19 cellular contexts compared by ENCODE assay signal in genomic region chr10:22679608-22680007, GRCh38. TPM values are rescaled to one million over a fixed set of nuclear protein-coding genes. Genes with fewer than 3 reads are reported as not detected.
A peak's percentile ranks its signal among the peaks of the same experiment; 100 is the strongest.
DNase-seq lines count a peak whose midpoint lies in the region; ATAC-seq and TF ChIP-seq lines count a peak whose summit lies in the region.
"Had no signal": no experiment of that assay in that cellular context is flagged by ENCODE, and none has a peak within 500 bp of the region (broad histone marks: within the 10 kb centered on the region; RNA-seq: fewer than 3 reads in every experiment).

No MANE protein-coding gene starts in this region.

- H3K36me3 Mint-ChIP-seq in activated T-cell treated with anti-CD3 and anti-CD28 coated beads, Interleukin-2, amount 50 U/mL, for 72 hours (ENCODE audit: insufficient read depth in 2 of 2), result peaks cover 0 to 2% of the 10 kb centered on the region in 2 donors
- H3K36me3 Mint-ChIP-seq in activated naive CD8-positive, alpha-beta T cell treated with anti-CD3 and anti-CD28 coated beads, Interleukin-2, amount 50 U/mL, for 24 hours (ENCODE audit: low read depth), result peaks cover 8% of the 10 kb centered on the region
- H3K36me3 Mint-ChIP-seq in nephron progenitor cell (ENCODE audit: low read depth), result no peaks in the 10 kb centered on the region

- no peak for DNase-seq in activated T-cell treated with anti-CD3 and anti-CD28 coated beads, Interleukin-2, amount 50 U/mL, for 72 hours
- DNase-seq in activated T-cell treated with anti-CD3 and anti-CD28 coated beads, Interleukin-2, amount 50 U/mL, for 1 hour, result no peak
- DNase-seq in MV-4-11 (lab: John Stamatoyannopoulos, UW) (peak; percentile 7), nephron progenitor cell (no peak), GM20000 (ENCODE audit: low spot score) (no peak), left cardiac atrium (no peak)
- no peak for DNase-seq in activated naive CD8-positive, alpha-beta T cell treated with anti-CD3 and anti-CD28 coated beads, Interleukin-2, amount 50 U/mL, for 24 hours
- DNase-seq: activated B cell treated with CpG ODN at 0.5 μM for 24 hours; amniotic stem cell; DMS79 treated with DMSO at 0.1 percent for 48 hours; effector CD8-positive, alpha-beta T cell; head of caudate nucleus; NCI-H2081 treated with DMSO at 0.1 percent for 48 hours; NCI-H510A treated with DMSO at 0.1 percent for 48 hours; SHP77; sigmoid colon; stomach; upper lobe of right lung had no signal

- no peak for TF ChIP-seq CTCF in nephron progenitor cell (IDR thresholded peaks at IDR 0.05)
- no peak for TF ChIP-seq CTCF in GM20000 (IDR thresholded peaks at IDR 0.05; ENCODE audit: extremely low read depth, missing control alignments)

- peak overlapping the region; percentile 96 for H3K27ac Mint-ChIP-seq in activated T-cell treated with anti-CD3 and anti-CD28 coated beads, Interleukin-2, amount 50 U/mL, for 72 hours
- peak overlapping the region; percentile 59 for H3K27ac Mint-ChIP-seq in activated naive CD8-positive, alpha-beta T cell treated with anti-CD3 and anti-CD28 coated beads, Interleukin-2, amount 50 U/mL, for 24 hours
- peak overlapping the region; percentile 43 for H3K27ac Mint-ChIP-seq in nephron progenitor cell
- H3K27ac Mint-ChIP-seq: activated B cell treated with CpG ODN at 0.5 μM for 24 hours had no signal

- no peaks in the 10 kb centered on the region for H3K9me3 Mint-ChIP-seq in activated T-cell treated with anti-CD3 and anti-CD28 coated beads, Interleukin-2, amount 50 U/mL, for 72 hours
- H3K9me3 Mint-ChIP-seq in activated naive CD8-positive, alpha-beta T cell treated with anti-CD3 and anti-CD28 coated beads, Interleukin-2, amount 50 U/mL, for 24 hours, result no peaks in the 10 kb centered on the region
- no peaks in the 10 kb centered on the region for H3K9me3 Mint-ChIP-seq in nephron progenitor cell
- H3K9me3 Mint-ChIP-seq: activated B cell treated with CpG ODN at 0.5 μM for 24 hours had no signal

- no peaks in the 10 kb centered on the region for H3K27me3 Mint-ChIP-seq in activated T-cell treated with anti-CD3 and anti-CD28 coated beads, Interleukin-2, amount 50 U/mL, for 72 hours (ENCODE audit: low read depth)
- no peaks in the 10 kb centered on the region for H3K27me3 Mint-ChIP-seq in activated naive CD8-positive, alpha-beta T cell treated with anti-CD3 and anti-CD28 coated beads, Interleukin-2, amount 50 U/mL, for 24 hours
- H3K27me3 Mint-ChIP-seq in nephron progenitor cell (ENCODE audit: low read depth, poor library complexity), result no peaks in the 10 kb centered on the region
- H3K27me3 Mint-ChIP-seq: activated B cell treated with CpG ODN at 0.5 μM for 24 hours had no signal

- H3K4me3 Mint-ChIP-seq in activated T-cell treated with anti-CD3 and anti-CD28 coated beads, Interleukin-2, amount 50 U/mL, for 72 hours, result peak overlapping the region in 1 of 2 donors; percentile 76
- no peak overlapping the region for H3K4me3 Mint-ChIP-seq in activated naive CD8-positive, alpha-beta T cell treated with anti-CD3 and anti-CD28 coated beads, Interleukin-2, amount 50 U/mL, for 24 hours
- H3K4me3 Mint-ChIP-seq in nephron progenitor cell, result no peak overlapping the region
- H3K4me3 Mint-ChIP-seq: activated B cell treated with CpG ODN at 0.5 μM for 24 hours had no signal

- H3K4me1 Mint-ChIP-seq in activated T-cell treated with anti-CD3 and anti-CD28 coated beads, Interleukin-2, amount 50 U/mL, for 72 hours (ENCODE audit: low read depth), result peaks cover 94% of the 10 kb centered on the region
- H3K4me1 Mint-ChIP-seq in activated naive CD8-positive, alpha-beta T cell treated with anti-CD3 and anti-CD28 coated beads, Interleukin-2, amount 50 U/mL, for 24 hours, result peaks cover 92% of the 10 kb centered on the region
- H3K4me1 Mint-ChIP-seq in nephron progenitor cell, result peaks cover 43% of the 10 kb centered on the region

- intact Hi-C loops in left cardiac atrium (cut with DNase I), result no loop called here

- no peak for ATAC-seq in activated T-cell treated with anti-CD3 and anti-CD28 coated beads, Interleukin-2, amount 50 U/mL, for 72 hours (replicated peaks in 1 of 2)
- no peak for ATAC-seq in activated naive CD8-positive, alpha-beta T cell treated with anti-CD3 and anti-CD28 coated beads, Interleukin-2, amount 50 U/mL, for 24 hours
- ATAC-seq in HG03439 (IDR thresholded peaks at IDR 0.05; ENCODE audit: unreplicated experiment) (no peak), left cardiac atrium (no peak)
- ATAC-seq: upper lobe of right lung had no signal

RNA-seq across cellular contexts. Expression of gene PIP4K2A, which starts 34.8 kb away (rescaled TPM):
- total RNA-seq in activated T-cell treated with anti-CD3 and anti-CD28 coated beads, Interleukin-2, amount 50 U/mL, for 72 hours, result 100 to 1,000 TPM; 104 to 138 TPM
- 10 to 100 TPM; 21.1 to 24.5 TPM for total RNA-seq in left cardiac atrium

Comparison
In these comparisons a context has a peak if more than half of its experiments do, and no peak if none do; other contexts are left out.
1. H3K27ac Mint-ChIP-seq: peak in every context shown above with its lines; median percentile 96 in activated T-cell treated with anti-CD3 and anti-CD28 coated beads, Interleukin-2, amount 50 U/mL, for 72 hours; 59 in activated naive CD8-positive, alpha-beta T cell treated with anti-CD3 and anti-CD28 coated beads, Interleukin-2, amount 50 U/mL, for 24 hours; 43 in nephron progenitor cell.
2. RNA of gene PIP4K2A, which starts 34.8 kb away (total RNA-seq): 104 to 138 TPM in activated T-cell treated with anti-CD3 and anti-CD28 coated beads, Interleukin-2, amount 50 U/mL, for 72 hours; 21.1 to 24.5 TPM in left cardiac atrium; every median in the first group is over 4 times any median in the second.